Comparison of ENCODE assay signal across 23 cellular contexts in genomic region chr14:27145170-27145569, GRCh38.
"Had no signal": no experiment of that assay in that cellular context is flagged by ENCODE, and none has a peak within 500 bp of the region (broad histone marks: within the 10 kb centered on the region; RNA-seq: fewer than 3 reads in every experiment).

No MANE protein-coding gene starts in this region.

- H3K27me3 Mint-ChIP-seq: naive B cell; naive thymus-derived CD8-positive, alpha-beta T cell had no signal

- FAIRE-seq: endothelial cell of umbilical vein, islet of Langerhans, keratinocyte had no signal

- H3K4me3 Mint-ChIP-seq: mesothelial cell of epicardium; naive B cell; naive thymus-derived CD8-positive, alpha-beta T cell had no signal

- H3K4me1 Mint-ChIP-seq: mesothelial cell of epicardium; naive B cell; naive thymus-derived CD8-positive, alpha-beta T cell had no signal

- H3K36me3 Mint-ChIP-seq: mesothelial cell of epicardium, naive B cell had no signal

- ATAC-seq: gastrocnemius medialis; heart right ventricle; left cardiac atrium; left lung; left ventricle myocardium superior; lower lobe of right lung; mucosa of descending colon; naive thymus-derived CD8-positive, alpha-beta T cell had no signal

- DNase-seq: dermis blood vessel endothelial cell; dorsolateral prefrontal cortex; effector CD4-positive, alpha-beta T cell; effector memory CD4-positive, alpha-beta T cell; foreskin fibroblast; foreskin melanocyte; gastrocnemius medialis; glutamatergic neuron; head of caudate nucleus; heart right ventricle; hippocampal formation; left cardiac atrium; left lung; left ventricle myocardium superior; lower lobe of right lung; mesenchymal stem cell; mucosa of descending colon; naive B cell; naive thymus-derived CD8-positive, alpha-beta T cell had no signal

- H3K27ac Mint-ChIP-seq: mesothelial cell of epicardium; naive B cell; naive thymus-derived CD8-positive, alpha-beta T cell had no signal
